In the genomic region with DNA sequence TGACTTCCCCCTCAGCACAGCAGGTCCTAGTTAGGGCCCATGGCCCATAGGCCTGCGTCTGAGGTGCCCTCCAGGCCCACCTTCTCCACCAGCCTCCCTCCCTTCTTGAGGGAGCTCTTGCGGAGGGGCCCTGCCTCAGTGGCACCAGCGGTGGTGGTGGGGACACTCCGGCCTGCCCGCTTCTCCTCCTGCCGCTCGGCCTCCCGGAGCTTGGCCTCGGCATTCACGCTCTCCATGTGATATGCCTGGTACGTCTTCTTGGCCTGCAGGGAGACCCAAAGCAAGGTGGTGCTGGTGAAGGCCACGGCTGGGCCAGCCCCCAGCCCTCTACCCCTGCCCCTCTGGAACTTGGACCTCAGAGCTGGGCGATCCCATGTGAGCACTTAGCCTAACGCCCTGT, we compare ENCODE assay signal across 25 cellular contexts. TPM values are rescaled to one million over a fixed set of nuclear protein-coding genes. Genes with fewer than 3 reads are reported as not detected.
DNase-seq lines count a peak whose midpoint lies in the region; ATAC-seq, FAIRE-seq and TF ChIP-seq lines count a peak whose summit lies in the region.
"Had no signal": no experiment of that assay in that cellular context is flagged by ENCODE, and none has a peak within 500 bp of the region (broad histone marks: within the 10 kb centered on the region; RNA-seq: fewer than 3 reads in every experiment).

No MANE protein-coding gene starts in this region.

- no peak for TF ChIP-seq POLR2A in HepG2 (IDR thresholded peaks at IDR 0.05; ENCODE audit: insufficient read depth in 1 of 2, low read depth in 2 of 2, low read length in 2 of 2)

- FAIRE-seq in HepG2 (lab: Jason Lieb, UNC), result no peak
- FAIRE-seq: A549, D721Med, GM12891, GM18507 had no signal

- no peak for TF ChIP-seq RAD21 in HepG2 (CRISPR knock-in tag; IDR thresholded peaks at IDR 0.05)

- H2AFZ ChIP-seq in mesenchymal stem cell (ENCODE audit: low read depth, low read length) (no peak overlapping the region), neuronal stem cell (ENCODE audit: low read length) (no peak overlapping the region), HepG2 (ENCODE audit: low read length) (no peak overlapping the region)
- H2AFZ ChIP-seq: GM23338 had no signal

- H3K4me2 ChIP-seq in mesenchymal stem cell (ENCODE audit: low read length, poor library complexity, severe bottlenecking), result no peak overlapping the region
- H3K4me2 ChIP-seq in neuronal stem cell (ENCODE audit: insufficient read depth, low read length, poor library complexity, severe bottlenecking), result no peak overlapping the region
- H3K4me2 ChIP-seq in HepG2 (ENCODE audit: low read depth, low read length), result no peak overlapping the region
- H3K4me2 ChIP-seq: A549, GM23338 had no signal

- CTCF ChIA-PET in HepG2 (lab: Yijun Ruan, JAX; ENCODE audit: low intra/inter-chr PET ratio, low total read pairs), result no interaction called here

- H3K4me1 Mint-ChIP-seq in central memory CD8-positive, alpha-beta T cell, result peaks cover 28% of the 10 kb centered on the region
- peaks cover 27% of the 10 kb centered on the region for H3K4me1 Mint-ChIP-seq in stimulated activated memory B cell treated with anti-CD40 and anti-IgM and Interleukin-4, amounts not matched to agents 10 μg/mL and 1 μg/mL and 100 μg/mL, for 72 hours

- no peak for DNase-seq in central memory CD8-positive, alpha-beta T cell (ENCODE audit: low spot score in 2 of 2)
- DNase-seq in mesenchymal stem cell (no peak), neuronal stem cell (ENCODE audit: low spot score) (no peak), HepG2 (ENCODE audit: low spot score) (no peak)
- DNase-seq: 8988T; ACHN; AML-193; BE2C; CD4-positive, alpha-beta T cell; CD8-positive, alpha-beta memory T cell; DMS 273 treated with DMSO at 0.1 percent for 48 hours; DMS79; EL; GDM1; H9 had no signal

- H3K4ac ChIP-seq in mesenchymal stem cell (ENCODE audit: low read depth in 1 of 2, low read length in 2 of 2) (no peak overlapping the region), neuronal stem cell (ENCODE audit: low read length) (no peak overlapping the region)

- H3K4me3 ChIP-seq in mesenchymal stem cell (ENCODE audit: insufficient read depth in 1 of 2, low read depth in 1 of 2, low read length in 2 of 2) (no peak overlapping the region), neuronal stem cell (ENCODE audit: low read length in 2 of 2) (no peak overlapping the region), HepG2 (replicated peaks in 1 of 3; ENCODE audit: insufficient read depth in 1 of 3, low read depth in 2 of 3, low read length in 3 of 3) (no peak overlapping the region)
- H3K4me3 ChIP-seq: A549; BLaER1 treated with 17β-estradiol and CSF1 and Interleukin-3, amounts not matched to agents 10 nM and 100 nM; GM23338 had no signal

- no peaks in the 10 kb centered on the region for H4K20me1 ChIP-seq in HepG2 (ENCODE audit: insufficient read depth, low read length)

- no peaks in the 10 kb centered on the region for H3K9me3 ChIP-seq in KOPT-K1 (ENCODE audit: insufficient read depth, low read length, poor library complexity, severe bottlenecking)
- no peaks in the 10 kb centered on the region for H3K9me3 ChIP-seq in mesenchymal stem cell (ENCODE audit: control insufficient read depth, low read length)
- no peaks in the 10 kb centered on the region for H3K9me3 ChIP-seq in neuronal stem cell (replicated peaks in 1 of 2; ENCODE audit: control insufficient read depth in 2 of 2, insufficient read depth in 1 of 2, low read depth in 1 of 2, low read length in 2 of 2)
- no peaks in the 10 kb centered on the region for H3K9me3 ChIP-seq in HepG2 (ENCODE audit: low read length)
- H3K9me3 ChIP-seq: A549, BE2C had no signal

- H3K14ac ChIP-seq in mesenchymal stem cell (ENCODE audit: low read length in 2 of 2) (no peak overlapping the region), neuronal stem cell (ENCODE audit: low read length) (no peak overlapping the region)

- TF ChIP-seq EP300 in HepG2 (IDR thresholded peaks at IDR 0.05; ENCODE audit: low read depth in 2 of 2, low read length in 2 of 2), result no peak
- TF ChIP-seq EP300 in HepG2 (CRISPR knock-in tag; IDR thresholded peaks at IDR 0.05; ENCODE audit: borderline replicate concordance), result no peak

- POLR2A ChIA-PET in HepG2 (lab: Yijun Ruan, JAX), result no interaction called here

- no peak overlapping the region for H2AK5ac ChIP-seq in mesenchymal stem cell (ENCODE audit: low read length, severe bottlenecking)
- H2AK5ac ChIP-seq in neuronal stem cell (ENCODE audit: low read depth, low read length), result no peak overlapping the region

- H2BK5ac ChIP-seq in mesenchymal stem cell (ENCODE audit: low read depth, low read length, poor library complexity, severe bottlenecking) (no peak overlapping the region), neuronal stem cell (ENCODE audit: low read length) (no peak overlapping the region)

- no peak overlapping the region for H2BK120ac ChIP-seq in mesenchymal stem cell (ENCODE audit: low read depth, low read length)
- H2BK120ac ChIP-seq in neuronal stem cell (ENCODE audit: low read depth, low read length), result no peak overlapping the region

- peaks cover 0 to 77% of the 10 kb centered on the region in 2 experiments for H3K27me3 ChIP-seq in mesenchymal stem cell (ENCODE audit: control insufficient read depth in 1 of 2, insufficient read depth in 1 of 2, low read length in 2 of 2)
- H3K27me3 ChIP-seq in neuronal stem cell (ENCODE audit: control insufficient read depth in 3 of 3, insufficient read depth in 3 of 3, low read depth in 1 of 3, low read length in 3 of 3), result peaks cover 0 to 63% (median 2%) of the 10 kb centered on the region in 3 experiments
- no peaks in the 10 kb centered on the region; a peak in 2 of 5 replicates for H3K27me3 ChIP-seq in HepG2 (ENCODE audit: control insufficient read depth in 1 of 2, insufficient read depth in 2 of 2, low read length in 2 of 2)
- H3K27me3 ChIP-seq: BE2C had no signal

- H3K27ac ChIP-seq in KOPT-K1 (ENCODE audit: low read depth, low read length, poor library complexity, severe bottlenecking) (peak overlapping the region; percentile 100), mesenchymal stem cell (ENCODE audit: low read length, poor library complexity, severe bottlenecking) (no peak overlapping the region), neuronal stem cell (replicated peaks; ENCODE audit: low read length) (no peak overlapping the region), HepG2 (ENCODE audit: extremely low read length, insufficient read depth, low read length) (no peak overlapping the region)
- H3K27ac ChIP-seq: A549 had no signal

- no peak overlapping the region for H2BK15ac ChIP-seq in mesenchymal stem cell (ENCODE audit: low read depth, poor library complexity, severe bottlenecking)
- no peak overlapping the region for H2BK15ac ChIP-seq in neuronal stem cell (ENCODE audit: low read length)

- H3K9me3 Mint-ChIP-seq in central memory CD8-positive, alpha-beta T cell, result no peaks in the 10 kb centered on the region
- H3K9me3 Mint-ChIP-seq in stimulated activated memory B cell treated with anti-CD40 and anti-IgM and Interleukin-4, amounts not matched to agents 10 μg/mL and 1 μg/mL and 100 μg/mL, for 72 hours, result no peaks in the 10 kb centered on the region
- H3K9me3 Mint-ChIP-seq: CD4-positive, alpha-beta T cell; CD8-positive, alpha-beta memory T cell; GM23338 had no signal

- ATAC-seq in central memory CD8-positive, alpha-beta T cell (replicated peaks; ENCODE audit: extremely low read depth, poor library complexity, severe bottlenecking), result no peak
- ATAC-seq in stimulated activated memory B cell treated with anti-CD40 and anti-IgM and Interleukin-4, amounts not matched to agents 10 μg/mL and 1 μg/mL and 100 μg/mL, for 72 hours, result no peak
- no peak for ATAC-seq in HepG2
- ATAC-seq: A549, GM23338, HCT116 had no signal

- peaks cover 57% of the 10 kb centered on the region for H3K36me3 ChIP-seq in KOPT-K1 (ENCODE audit: insufficient read depth, low read length)
- no peaks in the 10 kb centered on the region for H3K36me3 ChIP-seq in mesenchymal stem cell (ENCODE audit: control insufficient read depth in 1 of 2, insufficient read depth in 2 of 2, low read depth in 1 of 2, low read length in 2 of 2)
- H3K36me3 ChIP-seq in neuronal stem cell (replicated peaks in 1 of 2; ENCODE audit: control insufficient read depth in 2 of 2, insufficient read depth in 2 of 2, low read length in 2 of 2), result no peaks in the 10 kb centered on the region
- H3K36me3 ChIP-seq in HepG2 (replicated peaks in 1 of 2; ENCODE audit: control insufficient read depth in 1 of 2, insufficient read depth in 2 of 2, low read length in 2 of 2), result no peaks in the 10 kb centered on the region
- H3K36me3 ChIP-seq: BE2C had no signal

- no peak for TF ChIP-seq CTCF in HepG2 (CRISPR knock-in tag; IDR thresholded peaks at IDR 0.05)

- H3K27me3 Mint-ChIP-seq in central memory CD8-positive, alpha-beta T cell, result no peaks in the 10 kb centered on the region
- H3K27me3 Mint-ChIP-seq in stimulated activated memory B cell treated with anti-CD40 and anti-IgM and Interleukin-4, amounts not matched to agents 10 μg/mL and 1 μg/mL and 100 μg/mL, for 72 hours, result no peaks in the 10 kb centered on the region
- H3K27me3 Mint-ChIP-seq: CD4-positive, alpha-beta T cell had no signal

- H2BK12ac ChIP-seq in mesenchymal stem cell (ENCODE audit: low read length in 2 of 2) (no peak overlapping the region), neuronal stem cell (ENCODE audit: low read length) (no peak overlapping the region)

- H4K91ac ChIP-seq in mesenchymal stem cell (ENCODE audit: low read length) (peak overlapping the region; percentile 50), neuronal stem cell (ENCODE audit: low read depth, low read length, poor library complexity) (no peak overlapping the region)

- H3K23ac ChIP-seq in mesenchymal stem cell (ENCODE audit: low read length in 2 of 2) (no peak overlapping the region), neuronal stem cell (ENCODE audit: low read depth, low read length, poor library complexity) (no peak overlapping the region)

- 98% methylated on average over 13 of the region's 14 CpGs for WGBS in mesenchymal stem cell
- WGBS in neuronal stem cell (ENCODE audit: extremely low coverage in 2 of 2, insufficient read length in 2 of 2, insufficient replicate concordance in 1 of 2), 2 donors, result no CpG with 5 or more reads among the region's 14 CpGs
- WGBS in HepG2 (ENCODE audit: low lambda C conversion rate), result no CpG with 5 or more reads among the region's 14 CpGs

- peaks cover 5% of the 10 kb centered on the region for H3K4me1 ChIP-seq in mesenchymal stem cell (ENCODE audit: control insufficient read depth, insufficient read depth, low read depth, low read length)
- H3K4me1 ChIP-seq in neuronal stem cell (ENCODE audit: control insufficient read depth in 2 of 2, insufficient read depth in 1 of 2, low read depth in 1 of 2, low read length in 2 of 2), result peaks cover 0 to 20% of the 10 kb centered on the region in 2 donors
- peaks cover 41% of the 10 kb centered on the region for H3K4me1 ChIP-seq in HepG2 (ENCODE audit: insufficient read depth, low read length)
- H3K4me1 ChIP-seq: A549 had no signal

- H3K36me3 Mint-ChIP-seq in central memory CD8-positive, alpha-beta T cell (ENCODE audit: insufficient read depth), result peaks cover 22% of the 10 kb centered on the region
- peaks cover 23% of the 10 kb centered on the region for H3K36me3 Mint-ChIP-seq in stimulated activated memory B cell treated with anti-CD40 and anti-IgM and Interleukin-4, amounts not matched to agents 10 μg/mL and 1 μg/mL and 100 μg/mL, for 72 hours

- H3K18ac ChIP-seq in mesenchymal stem cell (ENCODE audit: low read depth in 1 of 2, low read length in 2 of 2) (no peak overlapping the region), neuronal stem cell (ENCODE audit: low read length) (no peak overlapping the region)

- H3K4me3 Mint-ChIP-seq in central memory CD8-positive, alpha-beta T cell, result peak overlapping the region; percentile 16
- no peak overlapping the region for H3K4me3 Mint-ChIP-seq in stimulated activated memory B cell treated with anti-CD40 and anti-IgM and Interleukin-4, amounts not matched to agents 10 μg/mL and 1 μg/mL and 100 μg/mL, for 72 hours
- H3K4me3 Mint-ChIP-seq: CD14-positive monocyte; CD4-positive, alpha-beta T cell; GM23338 had no signal

- in situ Hi-C loops in HepG2 (cut with HindIII; ENCODE audit: extremely low pct_ligation_motif_present, low pct_unique_long_range_greater_than_20kb), result no loop called here

- H3K27ac Mint-ChIP-seq in central memory CD8-positive, alpha-beta T cell (ENCODE audit: low read depth), result no peak overlapping the region
- H3K27ac Mint-ChIP-seq in stimulated activated memory B cell treated with anti-CD40 and anti-IgM and Interleukin-4, amounts not matched to agents 10 μg/mL and 1 μg/mL and 100 μg/mL, for 72 hours, result no peak overlapping the region
- H3K27ac Mint-ChIP-seq: CD4-positive, alpha-beta T cell; GM23338 had no signal

- BruUV-seq in HepG2 (replicated peaks; lab: Mats Ljungman, UMichigan), result no TSS peak

- H3K9ac ChIP-seq in mesenchymal stem cell (ENCODE audit: low read length) (no peak overlapping the region), neuronal stem cell (ENCODE audit: low read depth, low read length, poor library complexity) (no peak overlapping the region), HepG2 (ENCODE audit: insufficient read depth, low read depth, low read length) (no peak overlapping the region)

- H3K79me1 ChIP-seq in mesenchymal stem cell (replicated peaks; ENCODE audit: low read length, poor library complexity, severe bottlenecking) (no peaks in the 10 kb centered on the region), neuronal stem cell (ENCODE audit: low read depth, low read length) (no peaks in the 10 kb centered on the region)

- H4K8ac ChIP-seq in mesenchymal stem cell (ENCODE audit: low read length), result no peak overlapping the region
- H4K8ac ChIP-seq in neuronal stem cell (ENCODE audit: low read depth, low read length), result no peak overlapping the region

- intact Hi-C loops in HepG2 (cut with micrococcal nuclease; ENCODE audit: unreplicated experiment), result no loop called here

- no peaks in the 10 kb centered on the region for H3K79me2 ChIP-seq in HepG2 (ENCODE audit: insufficient read depth, low read length)

RNA-seq across cellular contexts. Expression of a gene that starts 5.5 kb away (rescaled TPM):
- polyA plus RNA-seq in mesenchymal stem cell (2013, experiment 1 of 2), result 0.83 TPM
- 1.1 TPM for polyA plus RNA-seq in mesenchymal stem cell (2013, experiment 2 of 2)
- 5.4 TPM for polyA plus RNA-seq in neuronal stem cell (2013, experiment 1 of 2)
- 4.9 TPM for polyA plus RNA-seq in neuronal stem cell (2013, experiment 2 of 2)
- total RNA-seq in HepG2 (2016; rRNA removed; fragmentation: Illumina TruSeq; extraction: Trizol), result 0.64 TPM in 1 of 2 replicates, not detected in the other
- not detected in 2 replicates for total RNA-seq in HepG2 (2016; cell fraction: cytosol; rRNA removed; fragmentation: Illumina TruSeq; extraction: Trizol; ENCODE audit: low read depth)
- 0.22 TPM in 1 of 2 replicates, not detected in the other for total RNA-seq in HepG2 (2016; cell fraction: insoluble cytoplasmic fraction; rRNA removed; fragmentation: Illumina TruSeq; extraction: Trizol)
- total RNA-seq in HepG2 (2016; cell fraction: membrane; rRNA removed; fragmentation: Illumina TruSeq; extraction: Trizol), result 0.28 TPM in 1 of 2 replicates, not detected in the other
- total RNA-seq in HepG2 (2016; cell fraction: nucleus; rRNA removed; fragmentation: Illumina TruSeq; extraction: Trizol), result 0.41 TPM in 1 of 2 replicates, not detected in the other
- 0.57 and 1.1 TPM in 2 replicates for polyA plus RNA-seq in HepG2 (2011; rRNA removed)
- polyA plus RNA-seq in HepG2 (2011; cell fraction: cytosol; rRNA removed), result 0.10 and 0.19 TPM in 2 replicates
- polyA plus RNA-seq in HepG2 (2011; cell fraction: nucleus; rRNA removed), result 7.0 and 9.1 TPM in 2 replicates
- 0.35 and 0.59 TPM in 2 replicates for polyA plus RNA-seq in HepG2 (2012)
- not detected in 2 replicates for polyA plus RNA-seq in HepG2 (2016; cell fraction: cytosol; fragmentation: Illumina TruSeq; extraction: Trizol; ENCODE audit: low read depth)
- polyA plus RNA-seq in HepG2 (2016; cell fraction: insoluble cytoplasmic fraction; fragmentation: Illumina TruSeq; extraction: Trizol; ENCODE audit: low read depth), result not detected in 2 replicates
- not detected in 2 replicates for polyA plus RNA-seq in HepG2 (2016; cell fraction: membrane; fragmentation: Illumina TruSeq; extraction: Trizol; ENCODE audit: low read depth)
- 0.64 and 1.9 TPM in 2 replicates for polyA plus RNA-seq in HepG2 (2016; cell fraction: nucleus; fragmentation: Illumina TruSeq; extraction: Trizol; ENCODE audit: insufficient read depth, low read depth)
- 1.6 and 1.8 TPM in 2 replicates for polyA minus RNA-seq in HepG2 (2011; rRNA and poly(A)+ RNA removed; ENCODE audit: low replicate concordance)
- polyA minus RNA-seq in HepG2 (2011; cell fraction: cytosol; rRNA and poly(A)+ RNA removed), result 1.1 TPM in 1 of 2 replicates, not detected in the other
- 1.2 and 2.8 TPM in 2 replicates for polyA minus RNA-seq in HepG2 (2011; cell fraction: nucleus; rRNA and poly(A)+ RNA removed)

RNA-seq across cellular contexts. Expression of a gene that starts 14.3 kb away (rescaled TPM):
- 173 TPM for polyA plus RNA-seq in mesenchymal stem cell (2013, experiment 1 of 2)
- polyA plus RNA-seq in mesenchymal stem cell (2013, experiment 2 of 2), result 171 TPM
- polyA plus RNA-seq in neuronal stem cell (2013, experiment 1 of 2), result 94.9 TPM
- 91.4 TPM for polyA plus RNA-seq in neuronal stem cell (2013, experiment 2 of 2)
- 51.1 and 51.7 TPM in 2 replicates for total RNA-seq in HepG2 (2016; rRNA removed; fragmentation: Illumina TruSeq; extraction: Trizol)
- total RNA-seq in HepG2 (2016; cell fraction: cytosol; rRNA removed; fragmentation: Illumina TruSeq; extraction: Trizol; ENCODE audit: low read depth), result 55.8 and 62.5 TPM in 2 replicates
- total RNA-seq in HepG2 (2016; cell fraction: insoluble cytoplasmic fraction; rRNA removed; fragmentation: Illumina TruSeq; extraction: Trizol), result 47.6 and 50.9 TPM in 2 replicates
- total RNA-seq in HepG2 (2016; cell fraction: membrane; rRNA removed; fragmentation: Illumina TruSeq; extraction: Trizol), result 52.1 and 59.2 TPM in 2 replicates
- 27.3 and 30.2 TPM in 2 replicates for total RNA-seq in HepG2 (2016; cell fraction: nucleus; rRNA removed; fragmentation: Illumina TruSeq; extraction: Trizol)
- 49.1 and 49.2 TPM in 2 replicates for polyA plus RNA-seq in HepG2 (2011; rRNA removed)
- 61.9 and 80.7 TPM in 2 replicates for polyA plus RNA-seq in HepG2 (2011; cell fraction: cytosol; rRNA removed)
- 84.9 and 98.2 TPM in 2 replicates for polyA plus RNA-seq in HepG2 (2011; cell fraction: nucleus; rRNA removed)
- 45.4 and 52.3 TPM in 2 replicates for polyA plus RNA-seq in HepG2 (2012)
- polyA plus RNA-seq in HepG2 (2016; cell fraction: cytosol; fragmentation: Illumina TruSeq; extraction: Trizol; ENCODE audit: low read depth), result 168 and 195 TPM in 2 replicates
- 99.2 and 109 TPM in 2 replicates for polyA plus RNA-seq in HepG2 (2016; cell fraction: insoluble cytoplasmic fraction; fragmentation: Illumina TruSeq; extraction: Trizol; ENCODE audit: low read depth)
- 92.8 and 108 TPM in 2 replicates for polyA plus RNA-seq in HepG2 (2016; cell fraction: membrane; fragmentation: Illumina TruSeq; extraction: Trizol; ENCODE audit: low read depth)
- polyA plus RNA-seq in HepG2 (2016; cell fraction: nucleus; fragmentation: Illumina TruSeq; extraction: Trizol; ENCODE audit: insufficient read depth, low read depth), result 92.2 and 97.8 TPM in 2 replicates
- polyA minus RNA-seq in HepG2 (2011; rRNA and poly(A)+ RNA removed; ENCODE audit: low replicate concordance), result 30.3 and 98.8 TPM in 2 replicates
- polyA minus RNA-seq in HepG2 (2011; cell fraction: cytosol; rRNA and poly(A)+ RNA removed), result 14.6 and 17.3 TPM in 2 replicates
- 23.7 and 25.0 TPM in 2 replicates for polyA minus RNA-seq in HepG2 (2011; cell fraction: nucleus; rRNA and poly(A)+ RNA removed)

RNA-seq across cellular contexts. Expression of a gene that starts 16.1 kb away (rescaled TPM):
- polyA plus RNA-seq in mesenchymal stem cell (2013, experiment 1 of 2), result not detected
- not detected for polyA plus RNA-seq in mesenchymal stem cell (2013, experiment 2 of 2)
- not detected for polyA plus RNA-seq in neuronal stem cell (2013, experiment 1 of 2)
- polyA plus RNA-seq in neuronal stem cell (2013, experiment 2 of 2), result not detected
- not detected in 2 replicates for total RNA-seq in HepG2 (2016; rRNA removed; fragmentation: Illumina TruSeq; extraction: Trizol)
- total RNA-seq in HepG2 (2016; cell fraction: cytosol; rRNA removed; fragmentation: Illumina TruSeq; extraction: Trizol; ENCODE audit: low read depth), result not detected in 2 replicates
- not detected in 2 replicates for total RNA-seq in HepG2 (2016; cell fraction: insoluble cytoplasmic fraction; rRNA removed; fragmentation: Illumina TruSeq; extraction: Trizol)
- not detected in 2 replicates for total RNA-seq in HepG2 (2016; cell fraction: membrane; rRNA removed; fragmentation: Illumina TruSeq; extraction: Trizol)
- not detected in 2 replicates for total RNA-seq in HepG2 (2016; cell fraction: nucleus; rRNA removed; fragmentation: Illumina TruSeq; extraction: Trizol)
- not detected in 2 replicates for polyA plus RNA-seq in HepG2 (2011; rRNA removed)
- not detected in 2 replicates for polyA plus RNA-seq in HepG2 (2011; cell fraction: cytosol; rRNA removed)
- not detected in 2 replicates for polyA plus RNA-seq in HepG2 (2011; cell fraction: nucleus; rRNA removed)
- polyA plus RNA-seq in HepG2 (2012), result not detected in 2 replicates
- polyA plus RNA-seq in HepG2 (2016; cell fraction: cytosol; fragmentation: Illumina TruSeq; extraction: Trizol; ENCODE audit: low read depth), result not detected in 2 replicates
- not detected in 2 replicates for polyA plus RNA-seq in HepG2 (2016; cell fraction: insoluble cytoplasmic fraction; fragmentation: Illumina TruSeq; extraction: Trizol; ENCODE audit: low read depth)
- not detected in 2 replicates for polyA plus RNA-seq in HepG2 (2016; cell fraction: membrane; fragmentation: Illumina TruSeq; extraction: Trizol; ENCODE audit: low read depth)
- polyA plus RNA-seq in HepG2 (2016; cell fraction: nucleus; fragmentation: Illumina TruSeq; extraction: Trizol; ENCODE audit: insufficient read depth, low read depth), result not detected in 2 replicates
- 0.18 and 0.87 TPM in 2 replicates for polyA minus RNA-seq in HepG2 (2011; rRNA and poly(A)+ RNA removed; ENCODE audit: low replicate concordance)
- not detected in 2 replicates for polyA minus RNA-seq in HepG2 (2011; cell fraction: cytosol; rRNA and poly(A)+ RNA removed)
- not detected in 2 replicates for polyA minus RNA-seq in HepG2 (2011; cell fraction: nucleus; rRNA and poly(A)+ RNA removed)
- total RNA-seq: CD4-positive, alpha-beta T cell; CD8-positive, alpha-beta memory T cell; GM23338; H9 had no signal
- polyA plus RNA-seq: A549; CD8-positive, alpha-beta memory T cell; GM23338 had no signal

RNA-seq across cellular contexts. Expression of a gene that starts 23.9 kb away (rescaled TPM):
- polyA plus RNA-seq in mesenchymal stem cell (2013, experiment 1 of 2), result 20.4 TPM
- 17.0 TPM for polyA plus RNA-seq in mesenchymal stem cell (2013, experiment 2 of 2)
- polyA plus RNA-seq in neuronal stem cell (2013, experiment 1 of 2), result 4.8 TPM
- 4.7 TPM for polyA plus RNA-seq in neuronal stem cell (2013, experiment 2 of 2)
- total RNA-seq in HepG2 (2016; rRNA removed; fragmentation: Illumina TruSeq; extraction: Trizol), result 0.77 and 1.4 TPM in 2 replicates
- not detected in 2 replicates for total RNA-seq in HepG2 (2016; cell fraction: cytosol; rRNA removed; fragmentation: Illumina TruSeq; extraction: Trizol; ENCODE audit: low read depth)
- 0.48 and 1.3 TPM in 2 replicates for total RNA-seq in HepG2 (2016; cell fraction: insoluble cytoplasmic fraction; rRNA removed; fragmentation: Illumina TruSeq; extraction: Trizol)
- 0.31 and 0.34 TPM in 2 replicates for total RNA-seq in HepG2 (2016; cell fraction: membrane; rRNA removed; fragmentation: Illumina TruSeq; extraction: Trizol)
- total RNA-seq in HepG2 (2016; cell fraction: nucleus; rRNA removed; fragmentation: Illumina TruSeq; extraction: Trizol), result 0.78 and 1.4 TPM in 2 replicates
- 2.0 and 2.6 TPM in 2 replicates for polyA plus RNA-seq in HepG2 (2011; rRNA removed)
- 2.7 and 3.2 TPM in 2 replicates for polyA plus RNA-seq in HepG2 (2011; cell fraction: cytosol; rRNA removed)
- 7.0 and 9.2 TPM in 2 replicates for polyA plus RNA-seq in HepG2 (2011; cell fraction: nucleus; rRNA removed)
- 1.5 and 2.1 TPM in 2 replicates for polyA plus RNA-seq in HepG2 (2012)
- polyA plus RNA-seq in HepG2 (2016; cell fraction: cytosol; fragmentation: Illumina TruSeq; extraction: Trizol; ENCODE audit: low read depth), result 0.29 and 0.48 TPM in 2 replicates
- polyA plus RNA-seq in HepG2 (2016; cell fraction: insoluble cytoplasmic fraction; fragmentation: Illumina TruSeq; extraction: Trizol; ENCODE audit: low read depth), result 0.72 and 1.8 TPM in 2 replicates
- 0.16 and 0.45 TPM in 2 replicates for polyA plus RNA-seq in HepG2 (2016; cell fraction: membrane; fragmentation: Illumina TruSeq; extraction: Trizol; ENCODE audit: low read depth)
- 0.89 and 1.6 TPM in 2 replicates for polyA plus RNA-seq in HepG2 (2016; cell fraction: nucleus; fragmentation: Illumina TruSeq; extraction: Trizol; ENCODE audit: insufficient read depth, low read depth)
- polyA minus RNA-seq in HepG2 (2011; rRNA and poly(A)+ RNA removed; ENCODE audit: low replicate concordance), result 3.3 TPM in 1 of 2 replicates, not detected in the other
- 0.53 and 1.5 TPM in 2 replicates for polyA minus RNA-seq in HepG2 (2011; cell fraction: cytosol; rRNA and poly(A)+ RNA removed)
- 1.6 and 1.7 TPM in 2 replicates for polyA minus RNA-seq in HepG2 (2011; cell fraction: nucleus; rRNA and poly(A)+ RNA removed)
- polyA plus RNA-seq: A549; CD8-positive, alpha-beta memory T cell had no signal

RNA-seq across cellular contexts. Expression of a gene that starts 34.6 kb away (rescaled TPM):
- polyA plus RNA-seq in mesenchymal stem cell (2013, experiment 1 of 2), result 25.9 TPM
- polyA plus RNA-seq in mesenchymal stem cell (2013, experiment 2 of 2), result 25.0 TPM
- polyA plus RNA-seq in neuronal stem cell (2013, experiment 1 of 2), result 1.6 TPM
- 1.7 TPM for polyA plus RNA-seq in neuronal stem cell (2013, experiment 2 of 2)
- total RNA-seq in HepG2 (2016; rRNA removed; fragmentation: Illumina TruSeq; extraction: Trizol), result 1.1 and 1.4 TPM in 2 replicates
- total RNA-seq in HepG2 (2016; cell fraction: cytosol; rRNA removed; fragmentation: Illumina TruSeq; extraction: Trizol; ENCODE audit: low read depth), result 0.18 and 0.30 TPM in 2 replicates
- total RNA-seq in HepG2 (2016; cell fraction: insoluble cytoplasmic fraction; rRNA removed; fragmentation: Illumina TruSeq; extraction: Trizol), result 0.74 and 1.1 TPM in 2 replicates
- total RNA-seq in HepG2 (2016; cell fraction: membrane; rRNA removed; fragmentation: Illumina TruSeq; extraction: Trizol), result 0.59 and 0.74 TPM in 2 replicates
- total RNA-seq in HepG2 (2016; cell fraction: nucleus; rRNA removed; fragmentation: Illumina TruSeq; extraction: Trizol), result 2.9 and 3.0 TPM in 2 replicates
- polyA plus RNA-seq in HepG2 (2011; rRNA removed), result 2.0 and 5.0 TPM in 2 replicates
- 2.5 TPM in 2 replicates for polyA plus RNA-seq in HepG2 (2011; cell fraction: cytosol; rRNA removed)
- polyA plus RNA-seq in HepG2 (2011; cell fraction: nucleus; rRNA removed), result 15.9 and 17.0 TPM in 2 replicates
- 1.8 and 5.5 TPM in 2 replicates for polyA plus RNA-seq in HepG2 (2012)
- 0.24 TPM in 2 replicates for polyA plus RNA-seq in HepG2 (2016; cell fraction: cytosol; fragmentation: Illumina TruSeq; extraction: Trizol; ENCODE audit: low read depth)
- polyA plus RNA-seq in HepG2 (2016; cell fraction: insoluble cytoplasmic fraction; fragmentation: Illumina TruSeq; extraction: Trizol; ENCODE audit: low read depth), result 0.83 and 1.4 TPM in 2 replicates
- polyA plus RNA-seq in HepG2 (2016; cell fraction: membrane; fragmentation: Illumina TruSeq; extraction: Trizol; ENCODE audit: low read depth), result 0.46 and 0.98 TPM in 2 replicates
- 6.9 and 8.1 TPM in 2 replicates for polyA plus RNA-seq in HepG2 (2016; cell fraction: nucleus; fragmentation: Illumina TruSeq; extraction: Trizol; ENCODE audit: insufficient read depth, low read depth)
- 14.7 and 119 TPM in 2 replicates for polyA minus RNA-seq in HepG2 (2011; rRNA and poly(A)+ RNA removed; ENCODE audit: low replicate concordance)
- polyA minus RNA-seq in HepG2 (2011; cell fraction: cytosol; rRNA and poly(A)+ RNA removed), result 4.0 and 7.3 TPM in 2 replicates
- 4.6 and 6.8 TPM in 2 replicates for polyA minus RNA-seq in HepG2 (2011; cell fraction: nucleus; rRNA and poly(A)+ RNA removed)
- polyA plus RNA-seq: CD14-positive monocyte had no signal
